ENCODE assay signal across 22 cellular contexts in the genomic region with DNA sequence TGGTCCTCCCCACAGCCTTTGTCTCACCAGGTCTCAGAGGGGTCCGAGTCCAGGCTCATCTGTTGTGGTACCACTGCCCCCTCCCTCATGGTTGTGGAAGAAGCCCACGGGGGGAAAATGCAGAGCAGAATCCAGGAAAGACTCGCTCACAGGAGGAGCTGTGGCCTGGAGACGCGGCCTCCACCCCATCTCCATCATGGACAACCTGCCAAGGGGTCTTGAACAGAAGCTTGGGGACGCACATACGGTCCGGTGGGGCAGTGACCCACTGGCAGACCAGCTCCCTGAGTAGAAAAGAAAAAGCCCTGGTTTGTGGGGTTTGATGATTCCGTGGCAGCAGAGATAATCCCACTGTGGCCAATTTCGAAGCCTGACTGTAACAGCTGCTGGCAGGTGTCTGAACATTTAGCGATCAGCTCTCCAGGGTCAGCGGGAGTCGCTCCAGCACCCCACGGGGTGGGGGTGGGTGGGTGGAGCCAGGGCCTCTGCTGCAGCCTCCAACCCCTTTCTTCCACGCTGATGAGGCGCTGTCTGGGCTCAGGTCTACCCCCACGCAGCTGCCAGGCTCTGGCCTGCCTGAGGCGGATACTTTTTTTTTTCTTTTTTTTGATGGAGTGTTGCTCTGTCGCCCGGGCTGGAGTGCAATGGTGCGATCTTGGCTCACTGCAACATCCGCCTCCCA. TPM values are rescaled to one million over a fixed set of nuclear protein-coding genes. Genes with fewer than 3 reads are reported as not detected.
"Had no signal": no experiment of that assay in that cellular context is flagged by ENCODE, and none has a peak within 500 bp of the region (broad histone marks: within the 10 kb centered on the region; RNA-seq: fewer than 3 reads in every experiment).

No MANE protein-coding gene starts in this region.

- H3K4me3 ChIP-seq: colonic mucosa, hepatocyte, left lung, tibial artery, uterus had no signal

- H3K36me3 ChIP-seq: colonic mucosa, left lung, tibial artery, uterus had no signal

- DNase-seq: activated B cell treated with CpG ODN at 0.5 μM for 24 hours; activated CD4-positive, alpha-beta T cell treated with anti-CD3 and anti-CD28 coated beads, Interleukin-2, amount 10 ng/mL, durations not matched to agents 7 days and 5 days; activated CD8-positive, alpha-beta memory T cell treated with anti-CD3 and anti-CD28 coated beads, Interleukin-2, amount 50 U/mL, for 48 hours; activated gamma-delta T cell; activated T-cell treated with anti-CD3 and anti-CD28 coated beads, Interleukin-2, amount 50 U/mL, for 72 hours; amniotic stem cell; mammary epithelial cell; naive thymus-derived CD4-positive, alpha-beta T cell; stimulated activated CD4-positive, alpha-beta T cell treated with anti-CD3 and anti-CD28 coated beads, Interleukin-4, amount 100 ng/mL, for 1 hour; stimulated activated naive B cell treated with anti-CD40 and anti-IgM and Interleukin-4, amounts not matched to agents 10 μg/mL and 1 μg/mL and 100 μg/mL, for 72 hours; tibial artery; uterus had no signal

- ATAC-seq: activated naive CD4-positive, alpha-beta T cell treated with anti-CD3 and anti-CD28 coated beads, Interleukin-2, amount 50 U/mL, for 72 hours; activated T-cell treated with anti-CD3 and anti-CD28 coated beads, Interleukin-2, amount 50 U/mL, for 72 hours; left lung; naive thymus-derived CD4-positive, alpha-beta T cell; stimulated activated naive B cell treated with anti-CD40 and anti-IgM and Interleukin-4, amounts not matched to agents 10 μg/mL and 1 μg/mL and 100 μg/mL, for 72 hours had no signal

RNA-seq across cellular contexts. Expression of a gene that starts 1.9 kb away (rescaled TPM):
- total RNA-seq: cardiac septum; hepatocyte; mononuclear cell; naive thymus-derived CD4-positive, alpha-beta T cell; skeletal muscle tissue; subcutaneous adipose tissue; uterus had no signal
- polyA plus RNA-seq: hepatocyte; naive thymus-derived CD4-positive, alpha-beta T cell had no signal

RNA-seq across cellular contexts. Expression of a gene that starts 32.8 kb away (rescaled TPM):
- total RNA-seq: activated CD4-positive, alpha-beta T cell treated with anti-CD3 and anti-CD28 coated beads, Interleukin-2, amount 10 ng/mL, durations not matched to agents 7 days and 5 days; activated naive CD4-positive, alpha-beta T cell treated with anti-CD3 and anti-CD28 coated beads, Interleukin-2, amount 50 U/mL, for 72 hours; activated T-cell treated with anti-CD3 and anti-CD28 coated beads, Interleukin-2, amount 50 U/mL, for 72 hours; cardiac septum; skeletal muscle tissue; subcutaneous adipose tissue had no signal
- polyA plus RNA-seq: keratinocyte; mammary epithelial cell; naive thymus-derived CD4-positive, alpha-beta T cell had no signal

RNA-seq across cellular contexts. Expression of a gene that starts 34.8 kb away (rescaled TPM):
- total RNA-seq: activated B cell treated with CpG ODN at 0.5 μM for 24 hours; activated CD4-positive, alpha-beta T cell treated with anti-CD3 and anti-CD28 coated beads, Interleukin-2, amount 10 ng/mL, durations not matched to agents 7 days and 5 days; activated naive CD4-positive, alpha-beta T cell treated with anti-CD3 and anti-CD28 coated beads, Interleukin-2, amount 50 U/mL, for 72 hours; cardiac septum; esophagus mucosa; hepatocyte; left lung; mammary epithelial cell; mononuclear cell; naive thymus-derived CD4-positive, alpha-beta T cell; skeletal muscle tissue; subcutaneous adipose tissue; uterus had no signal
- polyA plus RNA-seq: hepatocyte; keratinocyte; mammary epithelial cell; naive thymus-derived CD4-positive, alpha-beta T cell had no signal
